Comparison of ENCODE assay signal across 18 cellular contexts in the genomic region with DNA sequence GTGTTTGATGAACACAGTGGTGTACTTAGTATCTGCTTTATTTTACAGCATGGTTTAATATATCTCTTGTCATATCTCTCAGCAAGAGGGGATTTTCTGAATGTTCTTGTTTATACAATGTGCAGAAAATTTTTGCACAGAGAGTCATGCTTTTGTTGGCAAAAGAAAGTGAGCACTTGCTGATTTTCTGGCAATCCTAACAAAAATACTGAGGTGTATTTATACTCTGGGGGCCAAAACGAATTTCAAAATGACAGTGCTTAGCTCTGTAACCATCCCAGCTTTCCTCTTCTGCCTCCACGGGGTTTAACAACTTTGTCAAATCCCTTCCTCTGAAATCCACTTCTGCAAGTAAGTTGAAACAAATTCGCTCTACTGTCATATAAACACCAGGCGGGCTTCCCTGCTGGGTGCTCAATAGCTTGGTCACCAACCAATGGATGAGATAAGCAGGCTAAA.
DNase-seq lines count a peak whose midpoint lies in the region; TF ChIP-seq lines count a peak whose summit lies in the region.
"Had no signal": no experiment of that assay in that cellular context is flagged by ENCODE, and none has a peak within 500 bp of the region (broad histone marks: within the 10 kb centered on the region; RNA-seq: fewer than 3 reads in every experiment).

No MANE protein-coding gene starts in this region.

- DNase-seq in AG04450 (ENCODE audit: low read depth, low spot score) (peak; percentile 58), MG63 (peak; percentile 67), fibroblast of gingiva (ENCODE audit: low read depth) (peak; percentile 84), non-pigmented ciliary epithelial cell (ENCODE audit: low read depth) (peak; percentile 31), H9 (no peak), NAMALWA (ENCODE audit: low spot score) (no peak), substantia nigra (lab: John Stamatoyannopoulos, UW) (no peak)
- no peak for DNase-seq in activated naive CD4-positive, alpha-beta T cell (lab: John Stamatoyannopoulos, UW)
- DNase-seq: activated CD4-positive, alpha-beta T cell treated with anti-CD3 and anti-CD28 coated beads for 1 hour; cerebellar nuclear complex; GDM1; left colon; NCI-H2081 treated with DMSO at 0.1 percent for 48 hours; NK-92 treated with Interleukin-12 subunit alpha and Interleukin-12 subunit beta, amount 100 ng/mL, for 24 hours; nucleus accumbens had no signal

- H3K36me3 Mint-ChIP-seq in H9 (ENCODE audit: insufficient read depth in 1 of 3, low read depth in 3 of 3), result no peaks in the 10 kb centered on the region

- no peak overlapping the region for H4K91ac ChIP-seq in H9 (ENCODE audit: insufficient read length, low read depth, low read length)

- no CpG with 5 or more reads among the region's 4 CpGs for WGBS in H9 (ENCODE audit: extremely low coverage, insufficient read length, low lambda C conversion rate)

- H4K20me1 ChIP-seq in H9 (ENCODE audit: control insufficient read depth, insufficient read depth, insufficient read length), result no peaks in the 10 kb centered on the region
- H4K20me1 ChIP-seq: BLaER1 had no signal

- H3K18ac ChIP-seq in H9 (ENCODE audit: insufficient read length, low read depth, low read length), result no peak overlapping the region

- H3K4me1 ChIP-seq in H9 (ENCODE audit: insufficient read depth, low read length), result no peaks in the 10 kb centered on the region
- H3K4me1 ChIP-seq: BLaER1 had no signal

- H3K4me3 Mint-ChIP-seq in H9, result no peak overlapping the region

- POLR2A ChIA-PET in AG04450 (lab: Yijun Ruan, JAX), result interaction anchor here (0.6 to 2.4 kb wide), 2 partner anchors 10 to 23 kb away, joined by 3 to 17 read pairs; no protein-coding TSS in a partner anchor

- H2BK120ac ChIP-seq in H9 (ENCODE audit: low read depth, low read length, poor library complexity, severe bottlenecking), result no peak overlapping the region

- no peaks in the 10 kb centered on the region for H3K23me2 ChIP-seq in H9 (ENCODE audit: insufficient read length, low read depth, low read length, poor library complexity, severe bottlenecking)

- no peaks in the 10 kb centered on the region for H3K36me3 ChIP-seq in MG63
- H3K36me3 ChIP-seq: BLaER1 had no signal

- peaks cover 3% of the 10 kb centered on the region; the same call in 1 of the 2 replicates for H3K27me3 Mint-ChIP-seq in H9 (ENCODE audit: low read depth)

- no peak overlapping the region for H3K4me2 ChIP-seq in H9 (ENCODE audit: insufficient read depth, insufficient read length, low read length)
- H3K4me2 ChIP-seq: BLaER1, KMS-11 had no signal

- H3K9ac ChIP-seq in H9 (ENCODE audit: extremely low read depth, insufficient read length, low read length), result no peak overlapping the region
- H3K9ac ChIP-seq: BLaER1, KMS-11 had no signal

- no peak overlapping the region for H2BK20ac ChIP-seq in H9 (ENCODE audit: low read depth, low read length, poor library complexity, severe bottlenecking)

- H4K8ac ChIP-seq in H9 (replicated peaks; ENCODE audit: insufficient read length, low read depth, low read length), result no peak overlapping the region

- no peak overlapping the region for H2AFZ ChIP-seq in H9 (ENCODE audit: low read length)

- TF ChIP-seq CTCF in AG04450 (IDR thresholded peaks at IDR 0.05; ENCODE audit: low read depth, low read length), result no peak
- TF ChIP-seq CTCF in H9 (conservative IDR thresholded peaks at IDR 0.05), result no peak

- no peak overlapping the region for H2BK5ac ChIP-seq in H9 (ENCODE audit: insufficient read length, low read length)

- peaks cover 3 to 8% of the 10 kb centered on the region in 2 experiments for H3K4me1 Mint-ChIP-seq in H9

- H3K27me3 ChIP-seq in AG04450 (ENCODE audit: control insufficient read depth, insufficient read depth, low read length) (no peaks in the 10 kb centered on the region), MG63 (no peaks in the 10 kb centered on the region), H9 (ENCODE audit: insufficient read depth, low read length) (no peaks in the 10 kb centered on the region)
- H3K27me3 ChIP-seq: BLaER1, foreskin keratinocyte had no signal

- H2BK15ac ChIP-seq in H9 (ENCODE audit: low read depth, low read length), result no peak overlapping the region

- no peak overlapping the region for H3K27ac ChIP-seq in AG04450 (ENCODE audit: low read depth, low read length)
- H3K27ac ChIP-seq in H9 (ENCODE audit: insufficient read length, low read depth, low read length), result no peak overlapping the region
- no peak overlapping the region for H3K27ac ChIP-seq in substantia nigra (ENCODE audit: low read depth, low read length, poor library complexity, severe bottlenecking)
- H3K27ac ChIP-seq: BLaER1, foreskin keratinocyte, KMS-11 had no signal

- H3K9me3 ChIP-seq in AG04450 (ENCODE audit: control insufficient read depth, insufficient read depth, low read length), result no peaks in the 10 kb centered on the region
- no peaks in the 10 kb centered on the region for H3K9me3 ChIP-seq in MG63
- H3K9me3 ChIP-seq in H9 (ENCODE audit: control insufficient read depth, low read depth, low read length), result no peaks in the 10 kb centered on the region
- H3K9me3 ChIP-seq: BLaER1 had no signal

- H3T11ph ChIP-seq in H9 (ENCODE audit: low read length), result no peak overlapping the region

- H3K79me1 ChIP-seq in H9 (ENCODE audit: insufficient read depth, low read depth, low read length, poor library complexity, severe bottlenecking), result no peaks in the 10 kb centered on the region

- no peak overlapping the region for H3K23ac ChIP-seq in H9 (ENCODE audit: insufficient read length, low read depth, low read length)

- no peak overlapping the region for H2AK5ac ChIP-seq in H9 (ENCODE audit: insufficient read length, low read length)

- no peak overlapping the region for H2BK12ac ChIP-seq in H9 (ENCODE audit: insufficient read length, low read depth, low read length)

- CTCF ChIA-PET in AG04450 (lab: Charles Lee), result interaction anchor here (0.6 to 1.7 kb wide), 3 partner anchors 121 to 212 kb away, joined by 3 to 5 read pairs (median 4); no protein-coding TSS in a partner anchor

- 0 out of 5 replicates have a peak, but pooled peaks cover 0 to 1% of the 10 kb centered on the region in 2 experiments for H3K9me3 Mint-ChIP-seq in H9

- H3K79me2 ChIP-seq in H9 (ENCODE audit: insufficient read depth, low read length), result no peaks in the 10 kb centered on the region

- no peak overlapping the region for H3K4me3 ChIP-seq in AG04450 (ENCODE audit: low read depth, low read length)
- no peak overlapping the region for H3K4me3 ChIP-seq in MG63
- H3K4me3 ChIP-seq: BLaER1 had no signal

- no peak overlapping the region for H3K4ac ChIP-seq in H9 (ENCODE audit: low read depth, low read length)

- no peak overlapping the region for H4K5ac ChIP-seq in H9 (ENCODE audit: insufficient read length, low read depth, low read length)

- no peak overlapping the region for H3K14ac ChIP-seq in H9 (ENCODE audit: insufficient read depth, low read length)

- no peak overlapping the region for H3K56ac ChIP-seq in H9 (ENCODE audit: insufficient read length, low read depth, low read length)

- no peak overlapping the region for H3K27ac Mint-ChIP-seq in H9

Comparison
In these comparisons a context has a peak if more than half of its experiments do, and no peak if none do; other contexts are left out.
1. DNase-seq: peak in AG04450 (single experiment), MG63 (single experiment), fibroblast of gingiva (single experiment) and non-pigmented ciliary epithelial cell (single experiment); none in H9 (single experiment), NAMALWA (single experiment), substantia nigra (0 of 49) and activated naive CD4-positive, alpha-beta T cell (0 of 4).